Comparison of ENCODE assay signal across 8 cellular contexts in genomic region chr10:70296406-70296899, GRCh38. TPM values are rescaled to one million over a fixed set of nuclear protein-coding genes. Genes with fewer than 3 reads are reported as not detected.
DNase-seq lines count a peak whose midpoint lies in the region; ATAC-seq and TF ChIP-seq lines count a peak whose summit lies in the region.

No MANE protein-coding gene starts in this region.

- H3K4me1 Mint-ChIP-seq in CD14-positive monocyte: peaks cover 65% of the 10 kb centered on the region
- peaks cover 0 to 8% (median 0%) of the 10 kb centered on the region in 7 donors for H3K4me1 Mint-ChIP-seq in naive thymus-derived CD4-positive, alpha-beta T cell

- peak; percentile 76 for ATAC-seq in naive thymus-derived CD4-positive, alpha-beta T cell
- ATAC-seq in HG03025 (IDR thresholded peaks at IDR 0.05; ENCODE audit: low FRiP score, unreplicated experiment): no peak
- ATAC-seq in HG02678 (IDR thresholded peaks at IDR 0.05; ENCODE audit: unreplicated experiment): no peak

- peaks cover 0 to 2% (median 0%) of the 10 kb centered on the region in 7 donors for H3K9me3 Mint-ChIP-seq in CD14-positive monocyte
- H3K9me3 Mint-ChIP-seq in naive thymus-derived CD4-positive, alpha-beta T cell: no peaks in the 10 kb centered on the region

- H3K36me3 ChIP-seq in naive thymus-derived CD4-positive, alpha-beta T cell (ENCODE audit: control insufficient read depth in 2 of 3, insufficient read depth in 3 of 3, low read length in 3 of 3): no peaks in the 10 kb centered on the region

- CTCF ChIA-PET in naive thymus-derived CD4-positive, alpha-beta T cell (lab: Charles Lee): no interaction called here

- DNase-seq in CD14-positive monocyte (ENCODE audit: low spot score) (peak; percentile 77), NCI-H510A treated with DMSO at 0.1 percent for 48 hours (lab: John Stamatoyannopoulos, UW) (peak; percentile 84), epithelial cell of esophagus (ENCODE audit: low read depth) (peak; percentile 82), NCI-H1105 (lab: John Stamatoyannopoulos, UW) (no peak), NK-92 (lab: John Stamatoyannopoulos, UW; ENCODE audit: unreplicated experiment) (no peak)
- no peak for DNase-seq in naive thymus-derived CD4-positive, alpha-beta T cell

- no peak for TF ChIP-seq CTCF in CD14-positive monocyte (IDR thresholded peaks at IDR 0.05)
- TF ChIP-seq CTCF in epithelial cell of esophagus (IDR thresholded peaks at IDR 0.05; ENCODE audit: insufficient read depth, low read depth, low read length, missing control alignments): no peak

- H3K27me3 ChIP-seq in naive thymus-derived CD4-positive, alpha-beta T cell (ENCODE audit: control insufficient read depth in 2 of 2, insufficient read depth in 2 of 2, low read length in 2 of 2): no peaks in the 10 kb centered on the region

- intact Hi-C loops in CD14-positive monocyte (cut with micrococcal nuclease): loop anchor here in 1 of 2 donors (5.0 kb wide), 1 partner anchor 36 kb away; no protein-coding TSS in a partner anchor
- intact Hi-C loops in naive thymus-derived CD4-positive, alpha-beta T cell (cut with micrococcal nuclease): no loop called here

- H3K27me3 Mint-ChIP-seq in CD14-positive monocyte (ENCODE audit: low read depth in 3 of 3): peaks cover 0 to 1% (median 0%) of the 10 kb centered on the region in 3 donors
- H3K27me3 Mint-ChIP-seq in naive thymus-derived CD4-positive, alpha-beta T cell: no peaks in the 10 kb centered on the region

- no peaks in the 10 kb centered on the region for H3K4me1 ChIP-seq in naive thymus-derived CD4-positive, alpha-beta T cell (ENCODE audit: control insufficient read depth in 2 of 2, insufficient read depth in 2 of 2, low read length in 2 of 2)

- no peaks in the 10 kb centered on the region for H3K9me3 ChIP-seq in naive thymus-derived CD4-positive, alpha-beta T cell (ENCODE audit: control insufficient read depth in 2 of 3, low read length in 3 of 3)

- POLR2A ChIA-PET in naive thymus-derived CD4-positive, alpha-beta T cell (lab: Charles Lee): no interaction called here

- peak overlapping the region in 1 of 2 donors; percentile 67 for H3K4me3 Mint-ChIP-seq in CD14-positive monocyte
- H3K4me3 Mint-ChIP-seq in naive thymus-derived CD4-positive, alpha-beta T cell: no peak overlapping the region

- H3K4me3 ChIP-seq in epithelial cell of esophagus (ENCODE audit: low read length): no peak overlapping the region
- H3K4me3 ChIP-seq in naive thymus-derived CD4-positive, alpha-beta T cell (ENCODE audit: low read length): no peak overlapping the region

- no peak overlapping the region for H3K27ac ChIP-seq in naive thymus-derived CD4-positive, alpha-beta T cell (ENCODE audit: low read depth, low read length)

- H3K27ac Mint-ChIP-seq in CD14-positive monocyte: peak overlapping the region; percentile 84 to 92 (median 89)
- H3K27ac Mint-ChIP-seq in naive thymus-derived CD4-positive, alpha-beta T cell: no peak overlapping the region

- peaks cover 3 to 6% of the 10 kb centered on the region in 2 donors for H3K36me3 Mint-ChIP-seq in CD14-positive monocyte
- H3K36me3 Mint-ChIP-seq in naive thymus-derived CD4-positive, alpha-beta T cell: peaks cover 0 to 3% (median 0%) of the 10 kb centered on the region in 5 donors

RNA-seq across cellular contexts. Expression of gene NPFFR1, which starts 12.6 kb away (rescaled TPM):
- polyA plus RNA-seq in CD14-positive monocyte: not detected
- total RNA-seq in naive thymus-derived CD4-positive, alpha-beta T cell: under 1 TPM in 1 of 5 experiments, not detected in 4; 0.05 TPM
- polyA plus RNA-seq in naive thymus-derived CD4-positive, alpha-beta T cell: not detected

Comparison
In these comparisons a context has a peak if more than half of its experiments do, and no peak if none do; other contexts are left out.
1. DNase-seq: peak in CD14-positive monocyte (single experiment), NCI-H510A treated with DMSO at 0.1 percent for 48 hours (single experiment) and epithelial cell of esophagus (single experiment); none in naive thymus-derived CD4-positive, alpha-beta T cell (0 of 9), NCI-H1105 (single experiment) and NK-92 (single experiment).
2. H3K27ac Mint-ChIP-seq: peak in CD14-positive monocyte (7 of 7); none in naive thymus-derived CD4-positive, alpha-beta T cell (0 of 9).